In genomic region chr17:81863833-81864768, GRCh38 we compare ENCODE assay signal across 9 cellular contexts. TPM values are rescaled to one million over a fixed set of nuclear protein-coding genes. Genes with fewer than 3 reads are reported as not detected.
DNase-seq lines count a peak whose midpoint lies in the region; ATAC-seq and TF ChIP-seq lines count a peak whose summit lies in the region.
"Had no signal": no experiment of that assay in that cellular context is flagged by ENCODE, and none has a peak within 500 bp of the region (broad histone marks: within the 10 kb centered on the region; RNA-seq: fewer than 3 reads in every experiment).

No MANE protein-coding gene starts in this region.

- peaks cover 0 to 13% of the 10 kb centered on the region in 2 donors for H3K36me3 ChIP-seq in gastrocnemius medialis

- peaks cover 50 to 57% of the 10 kb centered on the region in 2 donors for H3K4me1 ChIP-seq in gastrocnemius medialis

- no peak for ATAC-seq in gastrocnemius medialis
- ATAC-seq in HG03139 (IDR thresholded peaks at IDR 0.05; ENCODE audit: unreplicated experiment), result no peak
- ATAC-seq in HG03159 (IDR thresholded peaks at IDR 0.05; ENCODE audit: unreplicated experiment), result no peak

- H3K9me3 ChIP-seq in gastrocnemius medialis, result no peaks in the 10 kb centered on the region
- H3K9me3 ChIP-seq: SJCRH30 had no signal

- no peaks in the 10 kb centered on the region for H3K9me3 Mint-ChIP-seq in activated CD4-positive, alpha-beta T cell treated with anti-CD3 and anti-CD28 coated beads, Interleukin-2, amount 10 ng/mL, durations not matched to agents 24 days and 14 days

- H3K4me3 Mint-ChIP-seq in activated CD4-positive, alpha-beta T cell treated with anti-CD3 and anti-CD28 coated beads, Interleukin-2, amount 10 ng/mL, durations not matched to agents 24 days and 14 days, result no peak overlapping the region

- no peak for TF ChIP-seq POLR2A in gastrocnemius medialis (IDR thresholded peaks at IDR 0.05)

- no peaks in the 10 kb centered on the region for H3K27me3 Mint-ChIP-seq in activated CD4-positive, alpha-beta T cell treated with anti-CD3 and anti-CD28 coated beads, Interleukin-2, amount 10 ng/mL, durations not matched to agents 24 days and 14 days

- no peaks in the 10 kb centered on the region for H3K27me3 ChIP-seq in gastrocnemius medialis
- H3K27me3 ChIP-seq: SJCRH30 had no signal

- peaks cover 46% of the 10 kb centered on the region for H3K36me3 Mint-ChIP-seq in activated CD4-positive, alpha-beta T cell treated with anti-CD3 and anti-CD28 coated beads, Interleukin-2, amount 10 ng/mL, durations not matched to agents 24 days and 14 days (ENCODE audit: low read depth)

- in situ Hi-C loops in gastrocnemius medialis (cut with MboI; ENCODE audit: low sequenced_read_pairs in 4 of 4), result no loop called here

- DNase-seq in activated CD4-positive, alpha-beta T cell treated with anti-CD3 and anti-CD28 coated beads, Interleukin-2, amount 10 ng/mL, durations not matched to agents 24 days and 14 days, result no peak
- DNase-seq in activated CD4-positive, alpha-beta T cell treated with anti-CD3 and anti-CD28 coated beads, Interleukin-2, amount 50 U/mL, for 4 hours, result no peak
- DNase-seq in RPMI8226, result peak; percentile 55
- no peak for DNase-seq in epithelial cell of esophagus (ENCODE audit: low read depth)
- DNase-seq in gastrocnemius medialis, result no peak
- DNase-seq in stimulated activated CD4-positive, alpha-beta T cell treated with anti-CD3 and anti-CD28 coated beads, Interleukin-2, amount 100 ng/mL, for 48 hours, result no peak
- DNase-seq: SJCRH30 had no signal

- peak overlapping the region; percentile 49 for H3K27ac Mint-ChIP-seq in activated CD4-positive, alpha-beta T cell treated with anti-CD3 and anti-CD28 coated beads, Interleukin-2, amount 10 ng/mL, durations not matched to agents 24 days and 14 days

- H3K27ac ChIP-seq in gastrocnemius medialis, result peak overlapping the region; percentile 99 to 100 (median 99)
- H3K27ac ChIP-seq: SJCRH30 had no signal

- H3K4me3 ChIP-seq in epithelial cell of esophagus (ENCODE audit: low read length) (no peak overlapping the region), gastrocnemius medialis (no peak overlapping the region)
- H3K4me3 ChIP-seq: SJCRH30 had no signal

- TF ChIP-seq CTCF in epithelial cell of esophagus (IDR thresholded peaks at IDR 0.05; ENCODE audit: insufficient read depth, low read depth, low read length, missing control alignments) (peak; percentile 3), gastrocnemius medialis (IDR thresholded peaks at IDR 0.05 in 4 of 5, conservative IDR thresholded peaks at IDR 0.05 in 1 of 5) (no peak)

- intact Hi-C loops in activated CD4-positive, alpha-beta T cell treated with anti-CD3 and anti-CD28 coated beads, Interleukin-2, amount 10 ng/mL, durations not matched to agents 24 days and 14 days (cut with micrococcal nuclease), result loop anchor here (5.0 kb wide), 2 partner anchors 113 to 158 kb away; partner anchors contain the start of genes ASPSCR1, CENPX and LRRC45
- intact Hi-C loops in gastrocnemius medialis (cut with DNase I; ENCODE audit: low total_unique reads), result no loop called here

- peaks cover 40% of the 10 kb centered on the region for H3K4me1 Mint-ChIP-seq in activated CD4-positive, alpha-beta T cell treated with anti-CD3 and anti-CD28 coated beads, Interleukin-2, amount 10 ng/mL, durations not matched to agents 24 days and 14 days

RNA-seq across cellular contexts. Expression of gene P4HB, which starts 3.8 kb away (rescaled TPM):
- 458 and 507 TPM in 2 replicates for total RNA-seq in activated CD4-positive, alpha-beta T cell treated with anti-CD3 and anti-CD28 coated beads, Interleukin-2, amount 10 ng/mL, durations not matched to agents 24 days and 14 days
- total RNA-seq in gastrocnemius medialis, result 100 to 1,000 TPM; 497 to 717 (median 621) TPM

RNA-seq across cellular contexts. Expression of gene ARHGDIA, which starts 7.0 kb away (rescaled TPM):
- total RNA-seq in activated CD4-positive, alpha-beta T cell treated with anti-CD3 and anti-CD28 coated beads, Interleukin-2, amount 10 ng/mL, durations not matched to agents 24 days and 14 days, result 697 and 714 TPM in 2 replicates
- total RNA-seq in gastrocnemius medialis, result 100 to 1,000 TPM in 1 of 4 donors, 10 to 100 TPM in 3; 52.1 to 122 (median 64.4) TPM

RNA-seq across cellular contexts. Expression of gene ALYREF, which starts 27.3 kb away (rescaled TPM):
- total RNA-seq in activated CD4-positive, alpha-beta T cell treated with anti-CD3 and anti-CD28 coated beads, Interleukin-2, amount 10 ng/mL, durations not matched to agents 24 days and 14 days, result 254 and 264 TPM in 2 replicates
- 10 to 100 TPM; 40.9 to 65.3 (median 50.7) TPM for total RNA-seq in gastrocnemius medialis

RNA-seq across cellular contexts. Expression of gene ANAPC11, which starts 27.4 kb away (rescaled TPM):
- total RNA-seq in activated CD4-positive, alpha-beta T cell treated with anti-CD3 and anti-CD28 coated beads, Interleukin-2, amount 10 ng/mL, durations not matched to agents 24 days and 14 days, result 132 and 135 TPM in 2 replicates
- 100 to 1,000 TPM; 173 to 258 (median 197) TPM for total RNA-seq in gastrocnemius medialis

RNA-seq across cellular contexts. Expression of gene PPP1R27, which starts 29.3 kb away (rescaled TPM):
- not detected in 2 replicates for total RNA-seq in activated CD4-positive, alpha-beta T cell treated with anti-CD3 and anti-CD28 coated beads, Interleukin-2, amount 10 ng/mL, durations not matched to agents 24 days and 14 days
- total RNA-seq in gastrocnemius medialis, result 100 to 1,000 TPM; 245 to 708 (median 400) TPM
- total RNA-seq: SJCRH30 had no signal
